Comparison of ENCODE assay signal across 8 cellular contexts in genomic region chr6:137271245-137272183, GRCh38. TPM values are rescaled to one million over a fixed set of nuclear protein-coding genes. Genes with fewer than 3 reads are reported as not detected.
DNase-seq lines count a peak whose midpoint lies in the region; ATAC-seq, FAIRE-seq and TF ChIP-seq lines count a peak whose summit lies in the region.

No MANE protein-coding gene starts in this region.

- no peak overlapping the region for H3K27ac ChIP-seq in parathyroid adenoma

- H2AFZ ChIP-seq in Loucy (ENCODE audit: low read length) (no peak overlapping the region), parathyroid adenoma (no peak overlapping the region)

- H3K36me3 ChIP-seq in Loucy (ENCODE audit: insufficient read depth, low read length) (no peaks in the 10 kb centered on the region), parathyroid adenoma (ENCODE audit: control insufficient read depth, insufficient read depth, low read length) (no peaks in the 10 kb centered on the region)

- no peaks in the 10 kb centered on the region for H3K27me3 ChIP-seq in Loucy (ENCODE audit: insufficient read depth, low read length, poor library complexity, severe bottlenecking)
- no peaks in the 10 kb centered on the region for H3K27me3 ChIP-seq in parathyroid adenoma (ENCODE audit: control insufficient read depth, insufficient read depth, low read length)

- no peak for ATAC-seq in GM18909 (IDR thresholded peaks at IDR 0.05; ENCODE audit: poor library complexity, unreplicated experiment)
- no peak for ATAC-seq in HG03025 (IDR thresholded peaks at IDR 0.05; ENCODE audit: low FRiP score, unreplicated experiment)

- no peak overlapping the region for H3K4me2 ChIP-seq in Loucy (ENCODE audit: low read depth, low read length, poor library complexity, severe bottlenecking)
- no peak overlapping the region for H3K4me2 ChIP-seq in parathyroid adenoma (ENCODE audit: low read length)

- H3K4me1 ChIP-seq in Loucy (ENCODE audit: insufficient read depth, low read length, poor library complexity, severe bottlenecking) (no peaks in the 10 kb centered on the region), parathyroid adenoma (no peaks in the 10 kb centered on the region)

- H3K79me2 ChIP-seq in Loucy (ENCODE audit: insufficient read depth, low read length) = no peaks in the 10 kb centered on the region
- H3K79me2 ChIP-seq in parathyroid adenoma = no peaks in the 10 kb centered on the region

- H3K9me2 ChIP-seq in Loucy (replicated peaks; ENCODE audit: low read depth, low read length) = no peaks in the 10 kb centered on the region

- no peak overlapping the region for H3K4me3 ChIP-seq in Loucy (ENCODE audit: low read length, poor library complexity, severe bottlenecking)
- no peak overlapping the region for H3K4me3 ChIP-seq in foreskin fibroblast (ENCODE audit: low read depth in 1 of 2, low read length in 2 of 2)
- H3K4me3 ChIP-seq in parathyroid adenoma (ENCODE audit: low read depth, low read length) = no peak overlapping the region

- no peaks in the 10 kb centered on the region for H3F3A ChIP-seq in Loucy (ENCODE audit: low read depth)

- H3K9ac ChIP-seq in Loucy (ENCODE audit: low read depth, low read length, poor library complexity, severe bottlenecking) (no peak overlapping the region), parathyroid adenoma (no peak overlapping the region)

- peak; percentile 86 for FAIRE-seq in GM12892 (lab: Jason Lieb, UNC)

- TF ChIP-seq CTCF in Loucy (conservative IDR thresholded peaks at IDR 0.05; ENCODE audit: low read length) (peak; percentile 94), foreskin fibroblast (IDR thresholded peaks at IDR 0.05; ENCODE audit: low read depth, low read length) (peak; percentile 78), parathyroid adenoma (IDR thresholded peaks at IDR 0.05) (peak; percentile 80)

- DNase-seq in AG08396 (ENCODE audit: low spot score) (peak; percentile 29), GM12892 (ENCODE audit: insufficient read length) (no peak), SW480 (ENCODE audit: low spot score) (peak; percentile 48), foreskin fibroblast (peak; percentile 20 to 71)

- TF ChIP-seq POLR2A in GM12892 (IDR thresholded peaks at IDR 0.05; ENCODE audit: low read depth, low read length) = no peak

- no peaks in the 10 kb centered on the region for H4K20me1 ChIP-seq in Loucy (ENCODE audit: insufficient read depth, low read length, poor library complexity, severe bottlenecking)

- no peaks in the 10 kb centered on the region for H3K9me3 ChIP-seq in Loucy (ENCODE audit: insufficient read depth, low read depth, low read length)
- no peaks in the 10 kb centered on the region for H3K9me3 ChIP-seq in parathyroid adenoma (ENCODE audit: control insufficient read depth, low read length)

RNA-seq across cellular contexts. Expression of gene IFNGR1, which starts 52.3 kb away (rescaled TPM):
- polyA plus RNA-seq in GM12892 (2012; ENCODE audit: missing spikeins) = 67.3 TPM
